ENCODE assay signal across 8 cellular contexts in genomic region chr11:61028135-61028729, GRCh38.
DNase-seq lines count a peak whose midpoint lies in the region; ATAC-seq, FAIRE-seq and TF ChIP-seq lines count a peak whose summit lies in the region.
"Had no signal": no experiment of that assay in that cellular context is flagged by ENCODE, and none has a peak within 500 bp of the region (broad histone marks: within the 10 kb centered on the region; RNA-seq: fewer than 3 reads in every experiment).

No MANE protein-coding gene starts in this region.

- TF ChIP-seq POLR2A in H54 (IDR thresholded peaks at IDR 0.05; ENCODE audit: low read depth, low read length): no peak

- no peaks in the 10 kb centered on the region for H3K36me3 ChIP-seq in HAP-1 (replicated peaks)
- H3K36me3 ChIP-seq: thoracic aorta had no signal

- ATAC-seq in GM19025 (IDR thresholded peaks at IDR 0.05; ENCODE audit: low read depth, unreplicated experiment) (peak; percentile 86), HG03159 (IDR thresholded peaks at IDR 0.05; ENCODE audit: unreplicated experiment) (peak; percentile 64)

- FAIRE-seq in H54 (lab: Jason Lieb, UNC): no peak

- H3K9me3 ChIP-seq in HAP-1: no peaks in the 10 kb centered on the region
- H3K9me3 ChIP-seq: thoracic aorta had no signal

- in situ Hi-C loops in HAP-1 (cut with MboI; ENCODE audit: low sequenced_read_pairs): no loop called here

- H3K4me3 ChIP-seq in HAP-1: no peak overlapping the region
- H3K4me3 ChIP-seq: thoracic aorta had no signal

- peak; percentile 60 to 67 for DNase-seq in activated CD4-positive, alpha-beta T cell treated with anti-CD3 and anti-CD28 coated beads for 24 hours (ENCODE audit: low read depth in 2 of 2)
- DNase-seq in islet precursor cell (peak; percentile 42), OCI-M1 (lab: John Stamatoyannopoulos, UW) (no peak), H54 (ENCODE audit: insufficient read length, low spot score) (no peak), HAP-1 (ENCODE audit: low spot score in 2 of 2) (no peak)

- no peaks in the 10 kb centered on the region for H3K4me1 ChIP-seq in HAP-1

- peaks cover 9% of the 10 kb centered on the region; the same call in 1 of the 2 replicates for H3K27me3 ChIP-seq in HAP-1 (ENCODE audit: low read depth)

Comparison
In these comparisons a context has a peak if more than half of its experiments do, and no peak if none do; other contexts are left out.
1. DNase-seq: peak in activated CD4-positive, alpha-beta T cell treated with anti-CD3 and anti-CD28 coated beads for 24 hours (2 of 2) and islet precursor cell (single experiment); none in OCI-M1 (single experiment), H54 (single experiment) and HAP-1 (0 of 2).